17 cellular contexts compared by ENCODE assay signal in genomic region chr9:61671276-61671973, GRCh38.
DNase-seq lines count a peak whose midpoint lies in the region; ATAC-seq and TF ChIP-seq lines count a peak whose summit lies in the region.
"Had no signal": no experiment of that assay in that cellular context is flagged by ENCODE, and none has a peak within 500 bp of the region (broad histone marks: within the 10 kb centered on the region; RNA-seq: fewer than 3 reads in every experiment).

No MANE protein-coding gene starts in this region.

- no peak overlapping the region for H3K4me2 ChIP-seq in H9 (ENCODE audit: insufficient read depth, insufficient read length, low read length)

- H3K4me3 Mint-ChIP-seq in H9: no peak overlapping the region
- H3K4me3 Mint-ChIP-seq: activated naive CD8-positive, alpha-beta T cell treated with anti-CD3 and anti-CD28 coated beads for 36 hours; B cell; stimulated activated naive CD8-positive, alpha-beta T cell treated with anti-CD3 and anti-CD28 coated beads, Interleukin-15, amount 100 ng/mL, for 72 hours had no signal

- H2BK12ac ChIP-seq in H9 (ENCODE audit: insufficient read length, low read depth, low read length): no peak overlapping the region

- H4K91ac ChIP-seq in H9 (ENCODE audit: insufficient read length, low read depth, low read length): no peak overlapping the region

- no peak overlapping the region for H3K56ac ChIP-seq in H9 (ENCODE audit: insufficient read length, low read depth, low read length)

- H2BK20ac ChIP-seq in H9 (ENCODE audit: low read depth, low read length, poor library complexity, severe bottlenecking): no peak overlapping the region

- no peaks in the 10 kb centered on the region for H3K79me2 ChIP-seq in H9 (ENCODE audit: insufficient read depth, low read length)

- no peak overlapping the region for H2BK5ac ChIP-seq in H9 (ENCODE audit: insufficient read length, low read length)

- H3K27me3 ChIP-seq in H9 (ENCODE audit: insufficient read depth, low read length): no peaks in the 10 kb centered on the region
- H3K27me3 ChIP-seq: body of pancreas, gastroesophageal sphincter had no signal

- H2AFZ ChIP-seq in H9 (ENCODE audit: low read length): no peak overlapping the region

- peaks cover 84% of the 10 kb centered on the region for H3K9me3 ChIP-seq in H9 (ENCODE audit: control insufficient read depth, low read depth, low read length)
- H3K9me3 ChIP-seq: body of pancreas had no signal

- no peak overlapping the region for H3K4me3 ChIP-seq in coronary artery
- H3K4me3 ChIP-seq: body of pancreas, gastroesophageal sphincter had no signal

- no peaks in the 10 kb centered on the region for H4K20me1 ChIP-seq in H9 (ENCODE audit: control insufficient read depth, insufficient read depth, insufficient read length)

- H3K27ac ChIP-seq in H9 (ENCODE audit: insufficient read length, low read depth, low read length) (no peak overlapping the region), coronary artery (no peak overlapping the region), caudate nucleus (ENCODE audit: low read depth, low read length) (no peak overlapping the region)
- H3K27ac ChIP-seq: body of pancreas, gastroesophageal sphincter had no signal

- H3K4ac ChIP-seq in H9 (ENCODE audit: low read depth, low read length): no peak overlapping the region

- no peak overlapping the region for H3K9ac ChIP-seq in H9 (ENCODE audit: extremely low read depth, insufficient read length, low read length)

- H3K27me3 Mint-ChIP-seq in H9 (ENCODE audit: low read depth): peaks cover 5% of the 10 kb centered on the region; the same call in 1 of the 2 replicates
- H3K27me3 Mint-ChIP-seq: activated naive CD8-positive, alpha-beta T cell treated with anti-CD3 and anti-CD28 coated beads for 36 hours; B cell; stimulated activated naive CD8-positive, alpha-beta T cell treated with anti-CD3 and anti-CD28 coated beads, Interleukin-15, amount 100 ng/mL, for 72 hours had no signal

- TF ChIP-seq CTCF in H9 (conservative IDR thresholded peaks at IDR 0.05) (no peak), coronary artery (IDR thresholded peaks at IDR 0.05) (no peak)

- H3T11ph ChIP-seq in H9 (ENCODE audit: low read length): no peak overlapping the region

- no peaks in the 10 kb centered on the region for H3K4me1 Mint-ChIP-seq in H9
- H3K4me1 Mint-ChIP-seq: activated naive CD8-positive, alpha-beta T cell treated with anti-CD3 and anti-CD28 coated beads for 36 hours; B cell had no signal

- peaks cover 25 to 39% (median 27%) of the 10 kb centered on the region in 3 experiments for H3K36me3 Mint-ChIP-seq in H9 (ENCODE audit: insufficient read depth in 1 of 3, low read depth in 3 of 3)
- H3K36me3 Mint-ChIP-seq: activated naive CD8-positive, alpha-beta T cell treated with anti-CD3 and anti-CD28 coated beads for 36 hours had no signal

- no peaks in the 10 kb centered on the region for H3K23me2 ChIP-seq in H9 (ENCODE audit: insufficient read length, low read depth, low read length, poor library complexity, severe bottlenecking)

- no CpG with 5 or more reads among the region's 46 CpGs for WGBS in H9 (ENCODE audit: extremely low coverage, insufficient read length, low lambda C conversion rate)

- intact Hi-C loops in sciatic nerve (cut with DNase I): no loop called here

- H2BK15ac ChIP-seq in H9 (ENCODE audit: low read depth, low read length): no peak overlapping the region

- no peak overlapping the region for H3K23ac ChIP-seq in H9 (ENCODE audit: insufficient read length, low read depth, low read length)

- H4K5ac ChIP-seq in H9 (ENCODE audit: insufficient read length, low read depth, low read length): no peak overlapping the region

- no peaks in the 10 kb centered on the region for H3K4me1 ChIP-seq in H9 (ENCODE audit: insufficient read depth, low read length)
- H3K4me1 ChIP-seq: body of pancreas, gastroesophageal sphincter had no signal

- no peaks in the 10 kb centered on the region for H3K79me1 ChIP-seq in H9 (ENCODE audit: insufficient read depth, low read depth, low read length, poor library complexity, severe bottlenecking)

- no peak overlapping the region for H3K27ac Mint-ChIP-seq in H9
- H3K27ac Mint-ChIP-seq: activated naive CD8-positive, alpha-beta T cell treated with anti-CD3 and anti-CD28 coated beads for 36 hours; B cell; stimulated activated naive CD8-positive, alpha-beta T cell treated with anti-CD3 and anti-CD28 coated beads, Interleukin-15, amount 100 ng/mL, for 72 hours had no signal

- no peak overlapping the region for H3K14ac ChIP-seq in H9 (ENCODE audit: insufficient read depth, low read length)

- ATAC-seq in sciatic nerve: no peak
- ATAC-seq: body of pancreas; gastroesophageal sphincter; stimulated activated naive CD8-positive, alpha-beta T cell treated with anti-CD3 and anti-CD28 coated beads, Interleukin-15, amount 100 ng/mL, for 72 hours had no signal

- H4K8ac ChIP-seq in H9 (replicated peaks; ENCODE audit: insufficient read length, low read depth, low read length): no peak overlapping the region

- H2AK5ac ChIP-seq in H9 (ENCODE audit: insufficient read length, low read length): no peak overlapping the region

- no peak overlapping the region for H3K18ac ChIP-seq in H9 (ENCODE audit: insufficient read length, low read depth, low read length)

- no peak overlapping the region for H2BK120ac ChIP-seq in H9 (ENCODE audit: low read depth, low read length, poor library complexity, severe bottlenecking)

- DNase-seq in Daoy (ENCODE audit: low read depth) (peak; percentile 92), H9 (peak; percentile 8), coronary artery (ENCODE audit: low spot score) (peak; percentile 47), sciatic nerve (ENCODE audit: low spot score) (peak; percentile 55), COLO829 (ENCODE audit: low spot score) (no peak), NCI-H345 treated with DMSO at 0.1 percent for 48 hours (lab: John Stamatoyannopoulos, UW; ENCODE audit: unreplicated experiment) (no peak), caudate nucleus (lab: John Stamatoyannopoulos, UW) (no peak)
- DNase-seq: activated CD4-positive, alpha-beta T cell treated with anti-CD3 and anti-CD28 coated beads, Interleukin-2, amount 50 U/mL, for 1 hour; activated naive CD8-positive, alpha-beta T cell treated with anti-CD3 and anti-CD28 coated beads for 36 hours; body of pancreas; NCI-H187 treated with DMSO at 0.1 percent for 48 hours; NCI-H774; occipital lobe; stimulated activated CD4-positive, alpha-beta T cell treated with anti-CD3 and anti-CD28 coated beads, Interleukin-2, amount 100 ng/mL, for 24 hours; stimulated activated naive CD8-positive, alpha-beta T cell treated with anti-CD3 and anti-CD28 coated beads, Interleukin-15, amount 100 ng/mL, for 72 hours had no signal

- peaks cover 93 to 94% of the 10 kb centered on the region in 2 experiments for H3K9me3 Mint-ChIP-seq in H9

Comparison
In these comparisons a context has a peak if more than half of its experiments do, and no peak if none do; other contexts are left out.
1. DNase-seq: peak in Daoy (single experiment), H9 (single experiment), coronary artery (single experiment) and sciatic nerve (single experiment); none in COLO829 (single experiment), NCI-H345 treated with DMSO at 0.1 percent for 48 hours (single experiment) and caudate nucleus (0 of 61).